Comparison of ENCODE assay signal across 24 cellular contexts in the genomic region with DNA sequence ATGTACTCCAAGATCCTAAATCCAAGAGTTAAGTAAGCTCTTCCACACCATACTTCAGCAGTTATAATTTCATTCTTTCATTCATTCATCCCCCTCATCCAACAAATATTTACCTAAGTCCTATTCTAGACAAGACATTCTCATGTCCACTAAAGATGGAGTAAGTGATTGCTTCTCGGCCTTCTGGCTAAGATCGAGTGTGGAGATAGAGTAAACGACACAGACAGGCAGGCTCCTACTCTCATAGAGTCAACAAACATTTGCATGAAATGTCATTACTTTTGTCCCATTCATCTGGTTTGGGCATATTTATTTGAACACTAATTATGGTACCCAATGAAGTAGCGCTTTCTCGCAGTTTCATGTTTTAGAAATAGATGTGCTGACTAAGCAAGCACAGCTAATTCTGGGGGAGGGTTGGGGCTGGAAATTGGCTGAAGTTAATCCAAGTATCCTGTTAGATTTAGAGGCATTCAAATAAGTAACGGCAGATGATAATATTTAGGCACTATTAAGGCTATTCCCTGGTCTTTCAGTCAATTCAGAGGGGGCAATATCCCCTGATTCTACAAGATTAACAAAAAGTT.
DNase-seq lines count a peak whose midpoint lies in the region; ATAC-seq, FAIRE-seq and TF ChIP-seq lines count a peak whose summit lies in the region.
"Had no signal": no experiment of that assay in that cellular context is flagged by ENCODE, and none has a peak within 500 bp of the region (broad histone marks: within the 10 kb centered on the region; RNA-seq: fewer than 3 reads in every experiment).

No MANE protein-coding gene starts in this region.

- no peaks in the 10 kb centered on the region; the same call in 1 of the 2 replicates for H3K9me3 Mint-ChIP-seq in WTC11
- H3K9me3 Mint-ChIP-seq: CD8-positive, alpha-beta T cell had no signal

- FAIRE-seq in A549 (lab: Jason Lieb, UNC) (no peak), GM19239 (lab: Jason Lieb, UNC) (peak; percentile 49)
- FAIRE-seq: GM12878 had no signal

- no peak overlapping the region for H3K4me2 ChIP-seq in A549

- no peaks in the 10 kb centered on the region for H3K9me3 ChIP-seq in A549
- H3K9me3 ChIP-seq in colonic mucosa, result no peaks in the 10 kb centered on the region
- H3K9me3 ChIP-seq: Caco-2, HAP-1 had no signal

- no peak for TF ChIP-seq RAD21 in A549 (conservative IDR thresholded peaks at IDR 0.05 in 1 of 2, IDR thresholded peaks at IDR 0.05 in 1 of 2)

- POLR2A ChIA-PET in A549 (lab: Yijun Ruan, JAX) (no interaction called here), WTC11 (lab: Charles Lee) (no interaction called here)

- H3K4me3 Mint-ChIP-seq in WTC11, result no peak overlapping the region
- H3K4me3 Mint-ChIP-seq: B cell; CD8-positive, alpha-beta T cell had no signal

- no peak for TF ChIP-seq POLR2A in A549 (IDR thresholded peaks at IDR 0.05; ENCODE audit: low read length)

- no peak for DNase-seq in A549 (ENCODE audit: low read depth in 1 of 2, low spot score in 1 of 2)
- no peak for DNase-seq in GM19239 (ENCODE audit: insufficient read length, low spot score)
- peak; percentile 52 for DNase-seq in NCI-H1105 treated with DMSO at 0.1 percent for 48 hours (lab: John Stamatoyannopoulos, UW)
- DNase-seq in WTC11 (ENCODE audit: low spot score), result no peak
- DNase-seq in NCI-H2081 treated with DMSO at 0.1 percent for 48 hours (lab: John Stamatoyannopoulos, UW), result no peak
- DNase-seq in colonic mucosa, result no peak
- DNase-seq: Caco-2; CD8-positive, alpha-beta T cell; GDM1; GOT3; Karpas-422; NCI-H2029; NCI-H2171 treated with DMSO at 0.1 percent for 48 hours; NCI-H345; NCI-H510A treated with DMSO at 0.1 percent for 48 hours; SHP77; T-helper 1 cell had no signal

- H3K27ac ChIP-seq in A549 (no peak overlapping the region), colonic mucosa (no peak overlapping the region)
- H3K27ac ChIP-seq: C4-2B, RWPE1 had no signal

- H3K27me3 Mint-ChIP-seq in WTC11 (ENCODE audit: low read depth), result no peaks in the 10 kb centered on the region
- H3K27me3 Mint-ChIP-seq: B cell had no signal

- H3K27me3 ChIP-seq in colonic mucosa, result no peaks in the 10 kb centered on the region

- no peaks in the 10 kb centered on the region for H3K4me1 Mint-ChIP-seq in WTC11
- H3K4me1 Mint-ChIP-seq: B cell had no signal

- no peak overlapping the region for H3K4me3 ChIP-seq in A549
- no peak overlapping the region for H3K4me3 ChIP-seq in colonic mucosa
- H3K4me3 ChIP-seq: GM12878, HAP-1 had no signal

- ATAC-seq in A549 (no peak), WTC11 (no peak), HG02642 (IDR thresholded peaks at IDR 0.05; ENCODE audit: poor library complexity, unreplicated experiment) (no peak)
- ATAC-seq: CD8-positive, alpha-beta T cell; GM12878; Panc1 had no signal

- WGBS in A549 (ENCODE audit: missing lambda C conversion rate), result 95% methylated on average over 6 of the region's 6 CpGs

- intact Hi-C loops in colonic mucosa (cut with DNase I), result no loop called here

- no peaks in the 10 kb centered on the region for H3K36me3 ChIP-seq in colonic mucosa

- no peak overlapping the region for H3K9ac ChIP-seq in colonic mucosa (ENCODE audit: low read depth in 2 of 2, low read length in 2 of 2)

- TF ChIP-seq CTCF in A549 (IDR thresholded peaks at IDR 0.05) (no peak), WTC11 (IDR thresholded peaks at IDR 0.05) (no peak), colonic mucosa (IDR thresholded peaks at IDR 0.05) (no peak)

- H3K27ac Mint-ChIP-seq in WTC11, result peak overlapping the region; percentile 64; the same call in 1 of the 2 replicates
- H3K27ac Mint-ChIP-seq: B cell; CD8-positive, alpha-beta T cell had no signal

- no peak for TF ChIP-seq EP300 in A549 (IDR thresholded peaks at IDR 0.05)

- H3K4me1 ChIP-seq in A549 (no peaks in the 10 kb centered on the region), colonic mucosa (no peaks in the 10 kb centered on the region)
- H3K4me1 ChIP-seq: Caco-2 had no signal

- CTCF ChIA-PET in A549 (lab: Yijun Ruan, JAX) (no interaction called here), WTC11 (lab: Charles Lee) (no interaction called here)

- H3K36me3 Mint-ChIP-seq in WTC11, result no peaks in the 10 kb centered on the region

TF ChIP-seq in A549, 52 proteins besides CTCF, POLR2A, EP300 and RAD21:
- peak; percentile 61 for TF ChIP-seq MAFK (IDR thresholded peaks at IDR 0.05; ENCODE audit: partially characterized antibody)
- no peak for TF ChIP-seq ZFP36 (IDR thresholded peaks at IDR 0.05; ENCODE audit: borderline replicate concordance, partially characterized antibody)

TF ChIP-seq in WTC11, 78 proteins besides CTCF, POLR2A, EP300 and RAD21 (continues in another document):
- TF ChIP-seq MXD4 (CRISPR knock-in tag; IDR thresholded peaks at IDR 0.05; ENCODE audit: borderline replicate concordance) (no peak), ZNF423 (CRISPR knock-in tag; IDR thresholded peaks at IDR 0.05) (no peak), ZNF396 (CRISPR knock-in tag; IDR thresholded peaks at IDR 0.05; ENCODE audit: borderline replicate concordance) (no peak), ZNF416 (CRISPR knock-in tag; IDR thresholded peaks at IDR 0.05) (no peak), NR1H2 (CRISPR knock-in tag; IDR thresholded peaks at IDR 0.05) (no peak), CREB1 (CRISPR knock-in tag; IDR thresholded peaks at IDR 0.05) (no peak), ZNF219 (CRISPR knock-in tag; IDR thresholded peaks at IDR 0.05; ENCODE audit: borderline replicate concordance) (no peak)
- TF ChIP-seq, protein P1, sequence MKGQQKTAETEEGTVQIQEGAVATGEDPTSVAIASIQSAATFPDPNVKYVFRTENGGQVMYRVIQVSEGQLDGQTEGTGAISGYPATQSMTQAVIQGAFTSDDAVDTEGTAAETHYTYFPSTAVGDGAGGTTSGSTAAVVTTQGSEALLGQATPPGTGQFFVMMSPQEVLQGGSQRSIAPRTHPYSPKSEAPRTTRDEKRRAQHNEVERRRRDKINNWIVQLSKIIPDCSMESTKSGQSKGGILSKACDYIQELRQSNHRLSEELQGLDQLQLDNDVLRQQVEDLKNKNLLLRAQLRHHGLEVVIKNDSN (CRISPR knock-in tag; IDR thresholded peaks at IDR 0.05), result no peak
- TF ChIP-seq, protein P2, sequence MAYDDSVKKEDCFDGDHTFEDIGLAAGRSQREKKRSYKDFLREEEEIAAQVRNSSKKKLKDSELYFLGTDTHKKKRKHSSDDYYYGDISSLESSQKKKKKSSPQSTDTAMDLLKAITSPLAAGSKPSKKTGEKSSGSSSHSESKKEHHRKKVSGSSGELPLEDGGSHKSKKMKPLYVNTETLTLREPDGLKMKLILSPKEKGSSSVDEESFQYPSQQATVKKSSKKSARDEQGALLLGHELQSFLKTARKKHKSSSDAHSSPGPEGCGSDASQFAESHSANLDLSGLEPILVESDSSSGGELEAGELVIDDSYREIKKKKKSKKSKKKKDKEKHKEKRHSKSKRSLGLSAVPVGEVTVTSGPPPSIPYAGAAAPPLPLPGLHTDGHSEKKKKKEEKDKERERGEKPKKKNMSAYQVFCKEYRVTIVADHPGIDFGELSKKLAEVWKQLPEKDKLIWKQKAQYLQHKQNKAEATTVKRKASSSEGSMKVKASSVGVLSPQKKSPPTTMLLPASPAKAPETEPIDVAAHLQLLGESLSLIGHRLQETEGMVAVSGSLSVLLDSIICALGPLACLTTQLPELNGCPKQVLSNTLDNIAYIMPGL (CRISPR knock-in tag; IDR thresholded peaks at IDR 0.05), result no peak
- TF ChIP-seq, protein P3, sequence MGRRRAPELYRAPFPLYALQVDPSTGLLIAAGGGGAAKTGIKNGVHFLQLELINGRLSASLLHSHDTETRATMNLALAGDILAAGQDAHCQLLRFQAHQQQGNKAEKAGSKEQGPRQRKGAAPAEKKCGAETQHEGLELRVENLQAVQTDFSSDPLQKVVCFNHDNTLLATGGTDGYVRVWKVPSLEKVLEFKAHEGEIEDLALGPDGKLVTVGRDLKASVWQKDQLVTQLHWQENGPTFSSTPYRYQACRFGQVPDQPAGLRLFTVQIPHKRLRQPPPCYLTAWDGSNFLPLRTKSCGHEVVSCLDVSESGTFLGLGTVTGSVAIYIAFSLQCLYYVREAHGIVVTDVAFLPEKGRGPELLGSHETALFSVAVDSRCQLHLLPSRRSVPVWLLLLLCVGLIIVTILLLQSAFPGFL (CRISPR knock-in tag; IDR thresholded peaks at IDR 0.05; ENCODE audit: borderline replicate concordance), result no peak
- TF ChIP-seq, protein P4, sequence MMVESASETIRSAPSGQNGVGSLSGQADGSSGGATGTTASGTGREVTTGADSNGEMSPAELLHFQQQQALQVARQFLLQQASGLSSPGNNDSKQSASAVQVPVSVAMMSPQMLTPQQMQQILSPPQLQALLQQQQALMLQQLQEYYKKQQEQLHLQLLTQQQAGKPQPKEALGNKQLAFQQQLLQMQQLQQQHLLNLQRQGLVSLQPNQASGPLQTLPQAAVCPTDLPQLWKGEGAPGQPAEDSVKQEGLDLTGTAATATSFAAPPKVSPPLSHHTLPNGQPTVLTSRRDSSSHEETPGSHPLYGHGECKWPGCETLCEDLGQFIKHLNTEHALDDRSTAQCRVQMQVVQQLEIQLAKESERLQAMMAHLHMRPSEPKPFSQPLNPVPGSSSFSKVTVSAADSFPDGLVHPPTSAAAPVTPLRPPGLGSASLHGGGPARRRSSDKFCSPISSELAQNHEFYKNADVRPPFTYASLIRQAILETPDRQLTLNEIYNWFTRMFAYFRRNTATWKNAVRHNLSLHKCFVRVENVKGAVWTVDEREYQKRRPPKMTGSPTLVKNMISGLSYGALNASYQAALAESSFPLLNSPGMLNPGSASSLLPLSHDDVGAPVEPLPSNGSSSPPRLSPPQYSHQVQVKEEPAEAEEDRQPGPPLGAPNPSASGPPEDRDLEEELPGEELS (CRISPR knock-in tag; IDR thresholded peaks at IDR 0.05), result no peak
